ENCODE assay signal across 18 cellular contexts in the genomic region with DNA sequence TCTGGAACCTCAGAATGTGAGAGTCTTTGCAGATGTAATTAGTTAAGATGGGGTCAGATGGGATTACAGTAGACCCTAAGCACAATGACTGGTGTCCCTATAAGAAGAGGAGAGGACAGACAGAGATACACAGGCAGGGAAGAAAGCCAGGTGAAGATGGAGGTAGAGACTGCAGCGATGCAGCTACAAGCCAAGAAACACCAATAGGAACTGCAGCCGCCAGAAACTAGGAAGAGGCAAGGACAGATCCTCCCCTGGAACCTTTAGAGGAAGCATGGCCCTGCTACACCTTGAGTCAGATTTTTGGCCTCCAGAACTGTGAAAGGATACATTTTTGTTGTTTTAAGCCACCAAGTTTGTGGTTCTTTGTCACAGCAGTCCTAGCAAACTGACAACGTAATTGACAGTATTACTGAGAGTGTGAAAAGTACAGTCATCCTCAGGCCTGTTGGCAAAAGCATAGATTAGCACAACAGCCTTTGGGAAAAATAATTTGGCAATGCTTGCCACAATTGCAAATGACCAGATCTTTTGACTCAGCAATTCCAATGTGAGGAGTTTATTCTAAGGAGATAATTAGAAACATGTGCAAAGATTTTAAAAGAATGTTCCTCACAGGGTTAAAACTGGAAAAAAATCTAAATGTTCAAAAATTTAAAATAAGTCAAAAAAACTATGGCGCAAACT.
"Had no signal": no experiment of that assay in that cellular context is flagged by ENCODE, and none has a peak within 500 bp of the region (broad histone marks: within the 10 kb centered on the region; RNA-seq: fewer than 3 reads in every experiment).

No MANE protein-coding gene starts in this region.

- H3K4me3 ChIP-seq: colonic mucosa, lung, smooth muscle cell, thyroid gland, uterus had no signal

- H3K4me1 ChIP-seq: colonic mucosa, thyroid gland, uterus had no signal

- H3K4me3 Mint-ChIP-seq: activated CD8-positive, alpha-beta memory T cell treated with anti-CD3 and anti-CD28 coated beads, Interleukin-2, amount 10 ng/mL, durations not matched to agents 7 days and 5 days; activated naive CD4-positive, alpha-beta T cell treated with anti-CD3 and anti-CD28 coated beads, Interleukin-2, amount 50 U/mL, for 24 hours; activated T-cell treated with anti-CD3 and anti-CD28 coated beads, Interleukin-2, amount 50 U/mL, for 24 hours; naive thymus-derived CD4-positive, alpha-beta T cell; T-cell had no signal

- H3K4me1 Mint-ChIP-seq: activated CD8-positive, alpha-beta memory T cell treated with anti-CD3 and anti-CD28 coated beads, Interleukin-2, amount 10 ng/mL, durations not matched to agents 7 days and 5 days; activated naive CD4-positive, alpha-beta T cell treated with anti-CD3 and anti-CD28 coated beads, Interleukin-2, amount 50 U/mL, for 24 hours; naive thymus-derived CD4-positive, alpha-beta T cell; T-cell had no signal

- H3K27me3 Mint-ChIP-seq: activated CD8-positive, alpha-beta memory T cell treated with anti-CD3 and anti-CD28 coated beads, Interleukin-2, amount 10 ng/mL, durations not matched to agents 7 days and 5 days had no signal

- H3K4me2 ChIP-seq: smooth muscle cell had no signal

- H3K27ac Mint-ChIP-seq: activated CD8-positive, alpha-beta memory T cell treated with anti-CD3 and anti-CD28 coated beads, Interleukin-2, amount 10 ng/mL, durations not matched to agents 7 days and 5 days; activated naive CD4-positive, alpha-beta T cell treated with anti-CD3 and anti-CD28 coated beads, Interleukin-2, amount 50 U/mL, for 24 hours; activated T-cell treated with anti-CD3 and anti-CD28 coated beads, Interleukin-2, amount 50 U/mL, for 24 hours; naive thymus-derived CD4-positive, alpha-beta T cell; T-cell had no signal

- H3K9me3 Mint-ChIP-seq: activated naive CD4-positive, alpha-beta T cell treated with anti-CD3 and anti-CD28 coated beads, Interleukin-2, amount 50 U/mL, for 24 hours; activated T-cell treated with anti-CD3 and anti-CD28 coated beads, Interleukin-2, amount 50 U/mL, for 24 hours had no signal

- H3K36me3 Mint-ChIP-seq: activated CD8-positive, alpha-beta memory T cell treated with anti-CD3 and anti-CD28 coated beads, Interleukin-2, amount 10 ng/mL, durations not matched to agents 7 days and 5 days; activated naive CD4-positive, alpha-beta T cell treated with anti-CD3 and anti-CD28 coated beads, Interleukin-2, amount 50 U/mL, for 24 hours; naive thymus-derived CD4-positive, alpha-beta T cell; T-cell had no signal

- ATAC-seq: activated CD8-positive, alpha-beta memory T cell treated with anti-CD3 and anti-CD28 coated beads, Interleukin-2, amount 10 ng/mL, durations not matched to agents 7 days and 5 days; left colon; naive thymus-derived CD4-positive, alpha-beta T cell; right cardiac atrium; T-cell had no signal

- H3K27me3 ChIP-seq: colonic mucosa, thyroid gland, uterus had no signal

- H3K27ac ChIP-seq: colonic mucosa, thyroid gland, uterus, WERI-Rb-1 had no signal

- H3K9me3 ChIP-seq: colonic mucosa, thyroid gland, uterus had no signal

- DNase-seq: activated CD4-positive, alpha-beta T cell treated with anti-CD3 and anti-CD28 coated beads for 48 hours; activated CD8-positive, alpha-beta memory T cell treated with anti-CD3 and anti-CD28 coated beads, Interleukin-2, amount 10 ng/mL, durations not matched to agents 7 days and 5 days; activated effector memory CD4-positive, alpha-beta T cell treated with Interleukin-2 at 50 U/mL for 16 hours; activated T-cell treated with anti-CD3 and anti-CD28 coated beads, Interleukin-2, amount 50 U/mL, for 24 hours; amniotic stem cell; colonic mucosa; glutamatergic neuron; left colon; naive thymus-derived CD4-positive, alpha-beta T cell; posterior cingulate gyrus; right cardiac atrium; T-cell; thyroid gland; uterus; WERI-Rb-1 had no signal
